In genomic region chr9:33162721-33163311, GRCh38 we compare ENCODE assay signal across 9 cellular contexts.
DNase-seq lines count a peak whose midpoint lies in the region; ATAC-seq and TF ChIP-seq lines count a peak whose summit lies in the region.
"Had no signal": no experiment of that assay in that cellular context is flagged by ENCODE, and none has a peak within 500 bp of the region (broad histone marks: within the 10 kb centered on the region; RNA-seq: fewer than 3 reads in every experiment).

No MANE protein-coding gene starts in this region.

- no peak overlapping the region for H2AFZ ChIP-seq in ACC112 (ENCODE audit: low read length, unreplicated experiment)

- TF ChIP-seq CTCF in choroid plexus epithelial cell (conservative IDR thresholded peaks at IDR 0.05; ENCODE audit: low read depth, low read length), result no peak

- H3K9me3 ChIP-seq in muscle layer of duodenum (ENCODE audit: control insufficient read depth in 1 of 2, low read length in 2 of 2), result no peaks in the 10 kb centered on the region

- DNase-seq in HCEC 1CT (peak; percentile 67), choroid plexus epithelial cell (ENCODE audit: low read depth) (peak; percentile 85), NCI-H226 (no peak)
- no peak for DNase-seq in activated effector memory CD4-positive, alpha-beta T cell treated with anti-CD3 and anti-CD28 coated beads, Interleukin-2, amount 50 U/mL, for 16 hours

- H3K4me1 ChIP-seq in ACC112 (ENCODE audit: control insufficient read depth, insufficient read depth, low read length, unreplicated experiment) (peaks cover 67% of the 10 kb centered on the region), muscle layer of duodenum (ENCODE audit: control insufficient read depth in 1 of 2, insufficient read depth in 2 of 2, low read length in 2 of 2) (peaks cover 63 to 85% of the 10 kb centered on the region in 2 donors)

- H3K27me3 ChIP-seq in ACC112 (ENCODE audit: insufficient read depth, low read length) (no peaks in the 10 kb centered on the region), muscle layer of duodenum (ENCODE audit: low read depth, low read length) (no peaks in the 10 kb centered on the region)

- H3K27ac ChIP-seq in ACC112 (ENCODE audit: low read depth, low read length), result peak overlapping the region; percentile 97
- H3K27ac ChIP-seq in muscle layer of duodenum (ENCODE audit: low read length), result peak overlapping the region; percentile 88

- H3K36me3 ChIP-seq in ACC112 (ENCODE audit: insufficient read depth, low read length) (no peaks in the 10 kb centered on the region), muscle layer of duodenum (ENCODE audit: control insufficient read depth in 1 of 2, insufficient read depth in 2 of 2, low read length in 2 of 2) (peaks cover 0 to 9% of the 10 kb centered on the region in 2 donors)

- ATAC-seq in GM18873 (IDR thresholded peaks at IDR 0.05; ENCODE audit: low FRiP score, unreplicated experiment) (no peak), GM21447 (IDR thresholded peaks at IDR 0.05; ENCODE audit: unreplicated experiment) (no peak)
- ATAC-seq: activated naive CD4-positive, alpha-beta T cell treated with anti-CD3 and anti-CD28 coated beads, Interleukin-2, amount 50 U/mL, for 72 hours had no signal

- peaks cover 90% of the 10 kb centered on the region for H3K79me2 ChIP-seq in ACC112 (ENCODE audit: control insufficient read depth, insufficient read depth, low read length, unreplicated experiment)

- H3K4me3 ChIP-seq in ACC112 (ENCODE audit: low read depth, low read length), result peak overlapping the region; percentile 93
- H3K4me3 ChIP-seq in choroid plexus epithelial cell (ENCODE audit: low read depth, low read length), result no peak overlapping the region
- peak overlapping the region in 1 of 2 donors; percentile 19 for H3K4me3 ChIP-seq in muscle layer of duodenum (ENCODE audit: low read depth in 1 of 2, low read length in 2 of 2)

Comparison
In these comparisons a context has a peak if more than half of its experiments do, and no peak if none do; other contexts are left out.
1. DNase-seq: peak in HCEC 1CT (single experiment) and choroid plexus epithelial cell (single experiment); none in activated effector memory CD4-positive, alpha-beta T cell treated with anti-CD3 and anti-CD28 coated beads, Interleukin-2, amount 50 U/mL, for 16 hours (single experiment) and NCI-H226 (single experiment).